In genomic region chr4:68172147-68172546, GRCh38 we compare ENCODE assay signal across 4 cellular contexts. TPM values are rescaled to one million over a fixed set of nuclear protein-coding genes. Genes with fewer than 3 reads are reported as not detected.
"Had no signal": no experiment of that assay in that cellular context is flagged by ENCODE, and none has a peak within 500 bp of the region (broad histone marks: within the 10 kb centered on the region; RNA-seq: fewer than 3 reads in every experiment).

No MANE protein-coding gene starts in this region.

RNA-seq across cellular contexts. Expression of gene TMPRSS11F, which starts 42.5 kb away (rescaled TPM):
- total RNA-seq: HT-29, HT1080, IMR-90 had no signal
- polyA plus RNA-seq: IgD-negative memory B cell, IMR-90 had no signal
